In the genomic region with DNA sequence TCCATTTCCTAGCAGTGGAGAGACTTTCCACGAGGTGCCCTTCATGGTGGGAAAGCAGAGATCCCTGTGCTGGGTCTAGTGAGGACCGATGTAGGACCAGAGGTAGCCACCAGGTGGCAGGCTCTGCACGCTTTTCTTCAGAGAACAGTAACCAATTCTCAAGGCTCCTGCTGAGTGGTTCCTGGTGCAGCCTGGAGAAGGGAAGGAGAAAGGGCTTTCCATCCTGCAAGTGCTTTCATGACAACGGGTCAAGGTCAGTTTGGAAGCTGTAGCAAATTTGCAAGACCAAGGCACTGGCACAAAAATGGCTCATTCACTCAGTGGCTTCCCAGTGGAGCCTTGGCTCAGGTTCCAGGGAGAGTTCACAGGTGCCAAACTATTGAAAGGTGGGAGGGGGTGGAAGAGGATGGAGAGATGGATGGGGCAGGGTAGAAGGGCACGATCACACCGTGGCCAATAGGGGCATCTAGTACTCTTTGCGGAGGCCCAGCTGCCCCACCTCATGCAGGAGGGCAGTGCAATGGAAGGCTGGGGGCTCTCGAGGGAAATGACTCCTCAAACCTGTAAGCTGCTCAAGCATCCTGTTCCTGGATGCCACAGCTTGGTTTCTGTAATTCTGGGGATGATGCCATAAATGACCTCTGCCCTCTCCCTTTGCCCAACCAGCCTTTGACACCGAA, we compare ENCODE assay signal across 8 cellular contexts. TPM values are rescaled to one million over a fixed set of nuclear protein-coding genes. Genes with fewer than 3 reads are reported as not detected.
DNase-seq lines count a peak whose midpoint lies in the region; ATAC-seq and TF ChIP-seq lines count a peak whose summit lies in the region.

No MANE protein-coding gene starts in this region.

- intact Hi-C loops in left lung (cut with DNase I), result no loop called here

- POLR2A ChIA-PET in CD8-positive, alpha-beta memory T cell (lab: Charles Lee), result no interaction called here

- H3K9me3 Mint-ChIP-seq in CD8-positive, alpha-beta memory T cell, result no peaks in the 10 kb centered on the region
- H3K9me3 Mint-ChIP-seq in central memory CD8-positive, alpha-beta T cell, result no peaks in the 10 kb centered on the region

- peak overlapping the region in 1 of 8 donors; percentile 32 for H3K27ac Mint-ChIP-seq in CD8-positive, alpha-beta memory T cell
- H3K27ac Mint-ChIP-seq in central memory CD8-positive, alpha-beta T cell (ENCODE audit: low read depth), result no peak overlapping the region

- no peaks in the 10 kb centered on the region for H3K27me3 ChIP-seq in CD8-positive, alpha-beta memory T cell (ENCODE audit: insufficient read depth, low read length, poor library complexity, severe bottlenecking)
- H3K27me3 ChIP-seq in left lung, result no peaks in the 10 kb centered on the region

- peaks cover 2 to 5% of the 10 kb centered on the region in 2 donors for H3K27me3 Mint-ChIP-seq in CD8-positive, alpha-beta memory T cell
- H3K27me3 Mint-ChIP-seq in central memory CD8-positive, alpha-beta T cell, result peaks cover 11% of the 10 kb centered on the region

- H3K4me1 Mint-ChIP-seq in CD8-positive, alpha-beta memory T cell, result no peaks in the 10 kb centered on the region
- no peaks in the 10 kb centered on the region for H3K4me1 Mint-ChIP-seq in central memory CD8-positive, alpha-beta T cell

- TF ChIP-seq CTCF in left lung (IDR thresholded peaks at IDR 0.05), result peak; percentile 82 to 91

- H3K27ac ChIP-seq in CD8-positive, alpha-beta memory T cell (ENCODE audit: low read depth, low read length), result no peak overlapping the region
- H3K27ac ChIP-seq in left lung, result no peak overlapping the region

- no peaks in the 10 kb centered on the region for H3K36me3 ChIP-seq in CD8-positive, alpha-beta memory T cell (ENCODE audit: insufficient read depth, low read length)
- H3K36me3 ChIP-seq in left lung, result no peaks in the 10 kb centered on the region

- no peak overlapping the region for H3K4me3 Mint-ChIP-seq in CD8-positive, alpha-beta memory T cell
- no peak overlapping the region for H3K4me3 Mint-ChIP-seq in central memory CD8-positive, alpha-beta T cell

- ATAC-seq in central memory CD8-positive, alpha-beta T cell (replicated peaks; ENCODE audit: extremely low read depth, poor library complexity, severe bottlenecking), result no peak
- ATAC-seq in left lung, result peak; percentile 93

- peak in 4 of 5 donors; percentile 5 to 18 (median 14) for DNase-seq in CD8-positive, alpha-beta memory T cell
- peak; percentile 64 for DNase-seq in H4 (ENCODE audit: low spot score)
- peak; percentile 12 for DNase-seq in NCI-H2196 treated with DMSO at 0.1 percent for 48 hours (lab: John Stamatoyannopoulos, UW; ENCODE audit: unreplicated experiment)
- peak; percentile 4 for DNase-seq in activated CD4-positive, CD25-positive, alpha-beta regulatory T cell treated with anti-CD3 and anti-CD28 coated beads, Interleukin-2, amount 50 U/mL, for 16 hours (ENCODE audit: low read depth, low spot score)
- DNase-seq in central memory CD8-positive, alpha-beta T cell (ENCODE audit: low spot score in 2 of 2), result peak; percentile 18 to 25
- peak in 1 of 2 donors; percentile 58 for DNase-seq in left lung
- DNase-seq in stimulated activated CD4-positive, alpha-beta T cell treated with anti-CD3 and anti-CD28 coated beads, Interleukin-4, amount 100 ng/mL, for 48 hours (ENCODE audit: low read depth in 2 of 2), result peak; percentile 36 to 66
- DNase-seq in globus pallidus (ENCODE audit: low spot score), result no peak

- no peaks in the 10 kb centered on the region for H3K9me3 ChIP-seq in CD8-positive, alpha-beta memory T cell (ENCODE audit: low read length)
- no peaks in the 10 kb centered on the region for H3K9me3 ChIP-seq in left lung

- CTCF ChIA-PET in CD8-positive, alpha-beta memory T cell (lab: Charles Lee), result interaction anchor here (1.1 to 1.8 kb wide), 2 partner anchors 13 to 16 kb away, joined by 4 read pairs; no protein-coding TSS in a partner anchor

- no peaks in the 10 kb centered on the region for H3K4me1 ChIP-seq in CD8-positive, alpha-beta memory T cell (ENCODE audit: insufficient read depth, low read length)
- peaks cover 0 to 8% of the 10 kb centered on the region in 2 donors for H3K4me1 ChIP-seq in left lung

- no peaks in the 10 kb centered on the region for H3K36me3 Mint-ChIP-seq in CD8-positive, alpha-beta memory T cell
- H3K36me3 Mint-ChIP-seq in central memory CD8-positive, alpha-beta T cell (ENCODE audit: insufficient read depth), result no peaks in the 10 kb centered on the region

- H3K4me3 ChIP-seq in CD8-positive, alpha-beta memory T cell (ENCODE audit: low read length), result no peak overlapping the region
- no peak overlapping the region for H3K4me3 ChIP-seq in left lung

RNA-seq across cellular contexts. Expression of gene KCNK16, which starts 25.5 kb away (rescaled TPM):
- not detected for total RNA-seq in CD8-positive, alpha-beta memory T cell
- not detected for polyA plus RNA-seq in CD8-positive, alpha-beta memory T cell
- total RNA-seq in H4 (2014; rRNA removed; shearing (Covaris generic)), result not detected in 2 replicates
- not detected for total RNA-seq in left lung

RNA-seq across cellular contexts. Expression of gene KCNK17, which starts 33.8 kb away (rescaled TPM):
- not detected for total RNA-seq in CD8-positive, alpha-beta memory T cell
- polyA plus RNA-seq in CD8-positive, alpha-beta memory T cell, result not detected
- total RNA-seq in H4 (2014; rRNA removed; shearing (Covaris generic)), result not detected in 2 replicates
- 1 to 10 TPM; 4.8 to 5.2 TPM for total RNA-seq in left lung
